In the genomic region with DNA sequence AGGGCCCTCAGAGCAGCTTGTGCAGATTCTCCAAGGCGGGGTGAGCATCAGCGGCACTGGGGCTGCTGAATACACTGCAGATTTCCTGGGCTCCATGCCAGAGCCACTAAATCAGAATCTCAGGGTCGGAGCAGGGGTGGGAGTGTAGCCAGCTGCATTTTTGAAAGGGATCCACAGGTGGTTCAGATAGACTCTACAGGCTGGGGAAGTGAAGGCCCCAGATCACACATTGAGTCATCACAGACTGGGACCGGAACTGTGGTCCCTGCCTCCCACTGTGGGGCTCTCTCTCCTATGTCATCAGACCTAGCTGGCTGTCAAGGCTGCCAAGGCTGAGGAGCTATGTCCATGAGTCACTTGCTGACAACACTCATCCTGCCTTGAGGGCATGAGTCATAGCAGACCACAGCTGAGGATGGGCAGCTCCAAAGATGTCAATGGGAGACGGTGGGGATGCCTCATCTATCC, we compare ENCODE assay signal across 1 cellular context.
TF ChIP-seq lines count a peak whose summit lies in the region.

No MANE protein-coding gene starts in this region.

TF ChIP-seq in GM12878, 131 proteins besides CTCF, POLR2A, EP300 and RAD21 (continued from another document):
- TF ChIP-seq, protein P1, sequence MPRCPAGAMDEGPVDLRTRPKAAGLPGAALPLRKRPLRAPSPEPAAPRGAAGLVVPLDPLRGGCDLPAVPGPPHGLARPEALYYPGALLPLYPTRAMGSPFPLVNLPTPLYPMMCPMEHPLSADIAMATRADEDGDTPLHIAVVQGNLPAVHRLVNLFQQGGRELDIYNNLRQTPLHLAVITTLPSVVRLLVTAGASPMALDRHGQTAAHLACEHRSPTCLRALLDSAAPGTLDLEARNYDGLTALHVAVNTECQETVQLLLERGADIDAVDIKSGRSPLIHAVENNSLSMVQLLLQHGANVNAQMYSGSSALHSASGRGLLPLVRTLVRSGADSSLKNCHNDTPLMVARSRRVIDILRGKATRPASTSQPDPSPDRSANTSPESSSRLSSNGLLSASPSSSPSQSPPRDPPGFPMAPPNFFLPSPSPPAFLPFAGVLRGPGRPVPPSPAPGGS (IDR thresholded peaks at IDR 0.05; ENCODE audit: borderline replicate concordance, insufficient read depth, low read depth, low read length, poor library complexity, severe bottlenecking), result no peak
- no peak for TF ChIP-seq BMI1 (IDR thresholded peaks at IDR 0.05; ENCODE audit: borderline replicate concordance)
- TF ChIP-seq, protein P2, sequence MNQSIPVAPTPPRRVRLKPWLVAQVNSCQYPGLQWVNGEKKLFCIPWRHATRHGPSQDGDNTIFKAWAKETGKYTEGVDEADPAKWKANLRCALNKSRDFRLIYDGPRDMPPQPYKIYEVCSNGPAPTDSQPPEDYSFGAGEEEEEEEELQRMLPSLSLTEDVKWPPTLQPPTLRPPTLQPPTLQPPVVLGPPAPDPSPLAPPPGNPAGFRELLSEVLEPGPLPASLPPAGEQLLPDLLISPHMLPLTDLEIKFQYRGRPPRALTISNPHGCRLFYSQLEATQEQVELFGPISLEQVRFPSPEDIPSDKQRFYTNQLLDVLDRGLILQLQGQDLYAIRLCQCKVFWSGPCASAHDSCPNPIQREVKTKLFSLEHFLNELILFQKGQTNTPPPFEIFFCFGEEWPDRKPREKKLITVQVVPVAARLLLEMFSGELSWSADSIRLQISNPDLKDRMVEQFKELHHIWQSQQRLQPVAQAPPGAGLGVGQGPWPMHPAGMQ (IDR thresholded peaks at IDR 0.05; ENCODE audit: borderline replicate concordance), result no peak
- TF ChIP-seq ATF2 (IDR thresholded peaks at IDR 0.05; ENCODE audit: low read length), result peak; percentile 71
- no peak for TF ChIP-seq USF2 (IDR thresholded peaks at IDR 0.05; ENCODE audit: borderline replicate concordance, low read depth, low read length)
- no peak for TF ChIP-seq MEF2A (IDR thresholded peaks at IDR 0.05; ENCODE audit: insufficient read depth, low read depth, low read length)
- no peak for TF ChIP-seq RCOR1 (conservative IDR thresholded peaks at IDR 0.05; ENCODE audit: low read depth, low read length)
- no peak for TF ChIP-seq KDM1A (IDR thresholded peaks at IDR 0.05; ENCODE audit: borderline replicate concordance)
TF ChIP-seq in GM12878: peak in this region for 20.
